Comparison of ENCODE assay signal across 1 cellular context in the genomic region with DNA sequence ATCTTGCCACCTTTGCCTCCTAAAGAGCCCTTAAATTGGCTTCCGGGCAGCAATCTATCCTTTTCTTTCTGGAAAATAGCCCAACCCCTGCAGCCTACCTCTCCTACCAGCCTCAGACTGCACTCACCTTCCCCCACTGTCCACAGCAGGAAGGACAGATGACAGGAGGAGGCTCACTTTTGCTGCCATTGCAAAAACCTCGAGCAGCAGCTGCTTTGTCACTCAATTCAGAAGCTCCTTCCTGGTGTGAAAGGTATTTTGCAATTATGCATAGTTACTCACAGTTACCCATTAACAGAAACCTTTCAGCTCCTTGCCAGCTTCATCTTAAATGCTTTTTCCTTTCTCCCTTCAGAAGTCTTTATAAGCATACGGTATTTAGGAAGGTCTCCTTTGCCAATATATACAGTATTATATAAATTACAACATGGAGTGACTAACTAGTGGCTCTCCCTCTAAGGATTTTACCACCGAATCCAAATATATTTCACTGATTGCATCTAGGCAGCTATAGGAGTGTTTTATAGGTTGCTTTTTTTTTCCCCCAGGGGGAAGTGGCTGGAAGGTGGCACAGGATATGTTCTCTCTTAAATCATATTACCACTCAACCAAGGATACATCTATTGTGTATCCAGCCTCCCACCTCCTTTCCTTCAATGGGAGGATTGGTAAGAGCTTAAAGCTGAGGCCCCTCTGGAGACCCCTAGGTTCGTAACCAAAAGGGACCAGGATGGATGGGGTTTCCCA.
TF ChIP-seq lines count a peak whose summit lies in the region.

No MANE protein-coding gene starts in this region.

TF ChIP-seq in A549, 52 proteins besides CTCF, POLR2A, EP300 and RAD21 (continued from another document):
- TF ChIP-seq CBX8 (IDR thresholded peaks at IDR 0.05) (no peak), MAFK (IDR thresholded peaks at IDR 0.05; ENCODE audit: partially characterized antibody) (peak; percentile 94), RNF2 (IDR thresholded peaks at IDR 0.05; ENCODE audit: borderline replicate concordance, low read depth) (no peak)
